Comparison of ENCODE assay signal across 1 cellular context in the genomic region with DNA sequence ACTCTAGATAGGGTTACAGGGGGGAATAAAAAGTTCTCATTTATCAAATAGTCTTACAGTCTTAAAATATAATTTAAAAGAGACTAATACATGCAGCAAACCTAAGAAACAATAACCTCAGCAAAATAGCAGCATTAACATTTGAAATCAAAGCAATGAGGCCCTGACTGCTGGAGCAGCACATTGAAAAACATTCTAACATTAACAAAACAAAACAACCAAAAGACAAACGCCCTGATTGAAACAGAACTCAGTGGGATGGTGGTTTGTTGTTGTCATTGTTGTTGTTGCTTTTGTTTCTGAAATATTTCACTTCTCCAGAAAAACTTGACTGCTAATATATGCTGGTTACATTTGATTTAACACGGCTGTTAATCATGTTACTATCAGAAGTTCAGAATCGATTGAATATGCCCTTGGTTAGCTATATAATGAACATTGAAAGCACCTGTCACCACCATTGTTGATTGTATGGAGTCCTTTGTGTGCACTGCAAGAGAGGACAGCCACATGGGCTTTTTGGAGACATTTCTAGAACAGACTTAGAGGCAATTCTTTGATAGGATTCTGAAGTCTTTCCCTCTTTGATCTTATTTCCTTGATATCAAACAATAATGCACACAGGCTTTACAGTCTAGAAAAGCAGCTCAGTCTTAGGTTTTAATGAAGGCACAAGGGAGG.
TF ChIP-seq lines count a peak whose summit lies in the region.

No MANE protein-coding gene starts in this region.

TF ChIP-seq in HCT116, 20 proteins besides CTCF, POLR2A, EP300 and RAD21 (continued from another document):
- TF ChIP-seq, protein P1, sequence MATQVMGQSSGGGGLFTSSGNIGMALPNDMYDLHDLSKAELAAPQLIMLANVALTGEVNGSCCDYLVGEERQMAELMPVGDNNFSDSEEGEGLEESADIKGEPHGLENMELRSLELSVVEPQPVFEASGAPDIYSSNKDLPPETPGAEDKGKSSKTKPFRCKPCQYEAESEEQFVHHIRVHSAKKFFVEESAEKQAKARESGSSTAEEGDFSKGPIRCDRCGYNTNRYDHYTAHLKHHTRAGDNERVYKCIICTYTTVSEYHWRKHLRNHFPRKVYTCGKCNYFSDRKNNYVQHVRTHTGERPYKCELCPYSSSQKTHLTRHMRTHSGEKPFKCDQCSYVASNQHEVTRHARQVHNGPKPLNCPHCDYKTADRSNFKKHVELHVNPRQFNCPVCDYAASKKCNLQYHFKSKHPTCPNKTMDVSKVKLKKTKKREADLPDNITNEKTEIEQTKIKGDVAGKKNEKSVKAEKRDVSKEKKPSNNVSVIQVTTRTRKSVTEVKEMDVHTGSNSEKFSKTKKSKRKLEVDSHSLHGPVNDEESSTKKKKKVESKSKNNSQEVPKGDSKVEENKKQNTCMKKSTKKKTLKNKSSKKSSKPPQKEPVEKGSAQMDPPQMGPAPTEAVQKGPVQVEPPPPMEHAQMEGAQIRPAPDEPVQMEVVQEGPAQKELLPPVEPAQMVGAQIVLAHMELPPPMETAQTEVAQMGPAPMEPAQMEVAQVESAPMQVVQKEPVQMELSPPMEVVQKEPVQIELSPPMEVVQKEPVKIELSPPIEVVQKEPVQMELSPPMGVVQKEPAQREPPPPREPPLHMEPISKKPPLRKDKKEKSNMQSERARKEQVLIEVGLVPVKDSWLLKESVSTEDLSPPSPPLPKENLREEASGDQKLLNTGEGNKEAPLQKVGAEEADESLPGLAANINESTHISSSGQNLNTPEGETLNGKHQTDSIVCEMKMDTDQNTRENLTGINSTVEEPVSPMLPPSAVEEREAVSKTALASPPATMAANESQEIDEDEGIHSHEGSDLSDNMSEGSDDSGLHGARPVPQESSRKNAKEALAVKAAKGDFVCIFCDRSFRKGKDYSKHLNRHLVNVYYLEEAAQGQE (IDR thresholded peaks at IDR 0.05; ENCODE audit: low read depth) = no peak
- no peak for TF ChIP-seq CEBPB (IDR thresholded peaks at IDR 0.05; ENCODE audit: low read depth)
- no peak for TF ChIP-seq SIN3A (IDR thresholded peaks at IDR 0.05; ENCODE audit: low read depth)
- TF ChIP-seq ZNF274 (IDR thresholded peaks at IDR 0.05; ENCODE audit: low read depth, low read length) = no peak
- no peak for TF ChIP-seq SP1 (IDR thresholded peaks at IDR 0.05; ENCODE audit: low read depth)
